12 cellular contexts compared by ENCODE assay signal in the genomic region with DNA sequence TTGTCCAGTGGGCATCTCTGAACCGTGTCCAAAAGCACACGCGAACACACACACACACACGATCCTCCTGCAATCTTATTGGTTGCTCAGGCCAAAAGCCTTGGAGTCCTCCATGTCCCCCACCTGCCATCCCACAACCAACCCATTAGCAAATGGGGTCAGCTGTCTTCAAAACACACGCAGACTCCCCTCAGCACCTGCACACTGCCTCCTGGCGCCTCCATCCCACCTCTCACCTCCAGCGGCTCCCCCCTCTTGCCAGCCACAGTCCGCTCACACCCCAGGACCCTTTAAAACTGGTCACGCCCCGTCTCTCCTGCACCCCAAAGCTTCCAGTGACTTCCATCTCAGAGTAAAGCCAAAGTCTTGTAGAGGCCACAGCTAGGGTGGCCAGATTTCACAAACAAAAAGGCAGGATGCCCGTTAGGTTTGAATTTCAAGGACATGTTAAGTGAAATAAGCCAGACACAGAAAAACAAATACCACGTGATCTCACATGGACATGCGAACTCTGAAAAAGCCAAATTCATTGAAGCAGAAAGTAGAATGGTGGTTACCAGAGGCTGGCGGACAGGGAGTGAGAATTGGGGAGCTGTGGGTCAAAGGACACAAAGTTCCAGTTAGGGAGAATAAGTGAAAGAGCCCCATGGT. TPM values are rescaled to one million over a fixed set of nuclear protein-coding genes. Genes with fewer than 3 reads are reported as not detected.
"Had no signal": no experiment of that assay in that cellular context is flagged by ENCODE, and none has a peak within 500 bp of the region (broad histone marks: within the 10 kb centered on the region; RNA-seq: fewer than 3 reads in every experiment).

No MANE protein-coding gene starts in this region.

RNA-seq across cellular contexts. Expression of a gene that starts 37.8 kb away (rescaled TPM):
- total RNA-seq: activated B cell treated with CpG ODN at 0.5 μM for 24 hours; activated naive CD4-positive, alpha-beta T cell treated with anti-CD3 and anti-CD28 coated beads for 36 hours; activated naive CD8-positive, alpha-beta T cell treated with anti-CD3 and anti-CD28 coated beads, Interleukin-2, amount 10 ng/mL, durations not matched to agents 7 days and 5 days; activated T-helper 1 cell treated with anti-CD3 and anti-CD28 coated beads, Interleukin-12 subunit alpha, Interleukin-12 subunit beta, Interleukin-2, Interleukin-4 antibody, amounts not matched to agents 30 ng/mL and 10 ng/mL and 1 ng/mL, durations not matched to agents 14 hours and 24 hours and 36 hours; ascending aorta; chondrocyte; glomerular endothelial cell; lower leg skin; naive thymus-derived CD4-positive, alpha-beta T cell; osteoblast; smooth muscle cell; upper lobe of right lung had no signal
- polyA plus RNA-seq: naive thymus-derived CD4-positive, alpha-beta T cell; smooth muscle cell had no signal
